In the genomic region with DNA sequence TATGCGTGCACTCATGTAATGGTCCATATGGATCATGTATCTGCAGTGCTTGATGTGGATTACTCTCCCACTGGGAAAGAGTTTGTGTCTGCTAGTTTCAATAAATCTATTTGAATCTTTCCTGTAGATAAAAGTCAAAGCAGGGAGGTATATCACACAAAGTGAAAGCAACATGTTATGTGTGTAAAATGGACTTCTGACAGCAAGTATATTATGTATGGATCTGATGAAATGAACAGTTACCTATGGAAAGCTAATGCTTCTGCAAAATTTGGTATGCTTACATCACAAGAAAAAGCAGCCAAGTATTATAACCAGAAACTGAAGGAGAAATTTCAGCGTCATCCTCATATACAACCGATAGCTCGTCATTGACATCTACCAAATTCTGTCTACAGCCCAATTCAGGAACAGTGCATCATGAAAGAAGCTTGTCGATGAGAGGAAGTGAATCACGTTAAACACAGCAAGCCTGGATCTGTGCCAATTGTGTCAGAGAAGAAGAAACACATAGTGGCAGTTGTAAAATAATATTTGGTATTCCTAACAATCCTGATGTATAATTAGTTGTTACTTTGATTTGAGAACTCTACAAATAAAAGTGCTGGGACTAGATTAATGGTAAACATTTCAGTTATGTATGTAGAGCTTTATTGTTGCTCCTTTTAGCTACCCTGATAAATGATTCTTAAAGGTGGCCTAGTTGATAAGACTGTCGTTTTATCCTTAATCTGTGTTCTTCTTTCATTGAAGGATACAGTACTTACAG, we compare ENCODE assay signal across 8 cellular contexts. TPM values are rescaled to one million over a fixed set of nuclear protein-coding genes. Genes with fewer than 3 reads are reported as not detected.
A peak's percentile ranks its signal among the peaks of the same experiment; 100 is the strongest.
DNase-seq lines count a peak whose midpoint lies in the region; ATAC-seq, FAIRE-seq and TF ChIP-seq lines count a peak whose summit lies in the region.

No MANE protein-coding gene starts in this region.

- peak overlapping the region; percentile 12; the same call in 2 of the 3 replicates for H3K4me2 ChIP-seq in A549

- ATAC-seq in A549: peak in 1 of 2 experiments; percentile 36; a peak in 2 of 6 replicates

- peaks cover 0 to 3% of the 10 kb centered on the region in 2 donors for H3K4me1 Mint-ChIP-seq in immature natural killer cell

- no peaks in the 10 kb centered on the region for H3K36me3 ChIP-seq in WERI-Rb-1

- H3K36me3 Mint-ChIP-seq in immature natural killer cell: peaks cover 0 to 3% (median 0%) of the 10 kb centered on the region in 3 donors

- 50% methylated on average over 7 of the region's 7 CpGs for WGBS in A549 (ENCODE audit: missing lambda C conversion rate)

- DNase-seq in A549 (ENCODE audit: low read depth in 1 of 2, low spot score in 1 of 2) (peak in 1 of 2 experiments; percentile 20), HTR-8/SVneo (ENCODE audit: insufficient read length, low spot score) (peak; percentile 21), fibroblast of the aortic adventitia (ENCODE audit: low read depth) (peak; percentile 44), WERI-Rb-1 (no peak), immature natural killer cell (no peak), NCI-H774 (lab: John Stamatoyannopoulos, UW) (no peak), ecto neural progenitor cell (ENCODE audit: low spot score) (no peak)
- peak; percentile 25 for DNase-seq in activated CD4-positive, alpha-beta T cell treated with anti-CD3 and anti-CD28 coated beads for 1 hour

- POLR2A ChIA-PET in A549 (lab: Yijun Ruan, JAX): interaction anchor here (2.3 kb wide), 1 partner anchor 14 kb away, joined by 6 read pairs; the partner anchor contains the start of gene SYPL1

- no peak for TF ChIP-seq POLR2A in A549 (IDR thresholded peaks at IDR 0.05; ENCODE audit: low read length)

- no peak overlapping the region for H3K27ac Mint-ChIP-seq in immature natural killer cell

- H3K27me3 ChIP-seq in WERI-Rb-1 (ENCODE audit: insufficient read depth, low read depth, severe bottlenecking): no peaks in the 10 kb centered on the region

- H3K27ac ChIP-seq in A549 (no peak overlapping the region), WERI-Rb-1 (no peak overlapping the region)

- CTCF ChIA-PET in A549 (lab: Yijun Ruan, JAX): interaction anchor here (0.7 to 1.9 kb wide), 5 partner anchors 13 to 70 kb away, joined by 3 to 5 read pairs (median 3); no protein-coding TSS in a partner anchor

- peaks cover 7% of the 10 kb centered on the region; the same call in 2 of the 3 replicates for H3K4me1 ChIP-seq in A549

- no peak for TF ChIP-seq EP300 in A549 (IDR thresholded peaks at IDR 0.05)

- H3K4me3 Mint-ChIP-seq in immature natural killer cell: no peak overlapping the region

- H3K9me3 ChIP-seq in A549 (no peaks in the 10 kb centered on the region), WERI-Rb-1 (ENCODE audit: severe bottlenecking) (no peaks in the 10 kb centered on the region)

- H3K9me3 Mint-ChIP-seq in immature natural killer cell: no peaks in the 10 kb centered on the region

- H3K27me3 Mint-ChIP-seq in immature natural killer cell (ENCODE audit: low read depth in 3 of 3): peaks cover 5 to 13% (median 7%) of the 10 kb centered on the region in 3 donors

- TF ChIP-seq CTCF in A549 (IDR thresholded peaks at IDR 0.05) (no peak), fibroblast of the aortic adventitia (IDR thresholded peaks at IDR 0.05; ENCODE audit: insufficient read depth, low read length) (no peak), WERI-Rb-1 (IDR thresholded peaks at IDR 0.05; ENCODE audit: low read depth, low read length) (no peak)

- no peak for TF ChIP-seq RAD21 in A549 (conservative IDR thresholded peaks at IDR 0.05 in 1 of 2, IDR thresholded peaks at IDR 0.05 in 1 of 2)

- FAIRE-seq in A549 (lab: Jason Lieb, UNC) (no peak), HTR-8/SVneo (lab: Jason Lieb, UNC) (no peak)

- H3K4me3 ChIP-seq in A549 (no peak overlapping the region), fibroblast of the aortic adventitia (ENCODE audit: low read depth, low read length) (no peak overlapping the region), WERI-Rb-1 (ENCODE audit: low read depth, low read length) (no peak overlapping the region)

TF ChIP-seq in A549, 52 proteins besides CTCF, POLR2A, EP300 and RAD21:
- TF ChIP-seq CBX8 (IDR thresholded peaks at IDR 0.05) (no peak), EHMT2 (IDR thresholded peaks at IDR 0.05; ENCODE audit: low read depth) (no peak)

RNA-seq across cellular contexts. Expression of gene SYPL1, which starts 14.2 kb away (rescaled TPM):
- polyA plus RNA-seq in A549 (2011; rRNA removed) (126 and 131 TPM in 2 replicates), A549 (2017; fragmentation: RNase III; extraction: RNeasy Plus Mini Kit Qiagen cat#74134 plus additional on column Dnase treatment) (93.2 to 102 TPM (median 101 TPM) in 3 replicates), immature natural killer cell (10 to 100 TPM; 25.3 to 46.5 (median 32.0) TPM)
- 33.5 and 40.8 TPM in 2 replicates for polyA plus RNA-seq in A549 (2012; cell fraction: cytosol; rRNA removed)
- polyA plus RNA-seq in A549 (2012; cell fraction: nucleus; rRNA removed): 16.4 and 26.5 TPM in 2 replicates
- polyA minus RNA-seq in A549 (2011; rRNA and poly(A)+ RNA removed): 36.4 and 37.1 TPM in 2 replicates
- 69.5 and 72.2 TPM in 2 replicates for total RNA-seq in fibroblast of the aortic adventitia (ENCODE audit: low replicate concordance)

Comparison
In these comparisons a context has a peak if more than half of its experiments do, and no peak if none do; other contexts are left out.
1. DNase-seq: peak in HTR-8/SVneo (single experiment), activated CD4-positive, alpha-beta T cell treated with anti-CD3 and anti-CD28 coated beads for 1 hour (single experiment) and fibroblast of the aortic adventitia (single experiment); none in WERI-Rb-1 (single experiment), immature natural killer cell (0 of 3), NCI-H774 (single experiment) and ecto neural progenitor cell (single experiment).